In genomic region chr3:8843347-8843746, GRCh38 we compare ENCODE assay signal across 1 cellular context.
TF ChIP-seq lines count a peak whose summit lies in the region.

No MANE protein-coding gene starts in this region.

TF ChIP-seq in IMR-90, 13 proteins besides CTCF, POLR2A, EP300 and RAD21 (continued from another document):
- no peak for TF ChIP-seq ELK1 (IDR thresholded peaks at IDR 0.05; ENCODE audit: borderline replicate concordance, low read depth, low read length)
